9 cellular contexts compared by ENCODE assay signal in genomic region chr9:97804059-97804365, GRCh38. TPM values are rescaled to one million over a fixed set of nuclear protein-coding genes. Genes with fewer than 3 reads are reported as not detected.
DNase-seq lines count a peak whose midpoint lies in the region; ATAC-seq, FAIRE-seq and TF ChIP-seq lines count a peak whose summit lies in the region.
"Had no signal": no experiment of that assay in that cellular context is flagged by ENCODE, and none has a peak within 500 bp of the region (broad histone marks: within the 10 kb centered on the region; RNA-seq: fewer than 3 reads in every experiment).

No MANE protein-coding gene starts in this region.

- no peak overlapping the region for H3K56ac ChIP-seq in H1 (replicated peaks; ENCODE audit: insufficient read length, low read depth, low read length)

- no peak overlapping the region for H2BK120ac ChIP-seq in H1 (replicated peaks; ENCODE audit: low read depth, low read length)

- no peak overlapping the region for H2BK5ac ChIP-seq in H1 (ENCODE audit: low read depth, low read length)

- H3K23me2 ChIP-seq in H1 (ENCODE audit: low read depth, low read length): peaks cover 7% of the 10 kb centered on the region

- H2BK20ac ChIP-seq in H1 (ENCODE audit: low read length): no peak overlapping the region

- intact Hi-C loops in OCI-LY7 (cut with micrococcal nuclease; ENCODE audit: unreplicated experiment): no loop called here

- no peaks in the 10 kb centered on the region for H3K9me2 ChIP-seq in OCI-LY7 (ENCODE audit: insufficient read depth, low read length)

- no peak overlapping the region for H3K23ac ChIP-seq in H1 (ENCODE audit: insufficient read length)

- WGBS in H1 (ENCODE audit: extremely low coverage in 1 of 2, insufficient coverage in 1 of 2, insufficient read length in 1 of 2, insufficient replicate concordance in 2 of 2, low coverage in 1 of 2, low lambda C conversion rate in 2 of 2, missing lambda C conversion rate in 1 of 2), 2 experiments: 76% methylated on average over 5 of the region's 5 CpGs; no CpG with 5 or more reads in 1 of the 2 experiments

- DNase-seq in OCI-LY7 (ENCODE audit: low spot score) (no peak), H1 (ENCODE audit: low read depth in 1 of 2, low spot score in 2 of 2) (no peak), GM10266 (ENCODE audit: extremely low spot score) (no peak), foreskin fibroblast (no peak), EL (no peak)

- peak overlapping the region; percentile 74 for H3K4me2 ChIP-seq in OCI-LY7 (ENCODE audit: low read length)
- peak overlapping the region; percentile 60 to 82 for H3K4me2 ChIP-seq in H1 (ENCODE audit: insufficient read depth in 1 of 2, low read depth in 2 of 2, low read length in 2 of 2)

- ATAC-seq in GM18861 (IDR thresholded peaks at IDR 0.05; ENCODE audit: unreplicated experiment): no peak

- TF ChIP-seq POLR2A in H1 (IDR thresholded peaks at IDR 0.05; ENCODE audit: control extremely low read depth in 1 of 2, low read depth in 2 of 2, low read length in 2 of 2): no peak

- H3K79me2 ChIP-seq in OCI-LY7 (ENCODE audit: insufficient read depth, low read depth, low read length) (no peaks in the 10 kb centered on the region), H1 (ENCODE audit: control insufficient read depth in 1 of 2, insufficient read depth in 2 of 2, low read length in 2 of 2) (no peaks in the 10 kb centered on the region)

- H2BK12ac ChIP-seq in H1 (ENCODE audit: low read depth, low read length): peak overlapping the region; percentile 81; the same call in 1 of the 2 replicates

- no peak overlapping the region for H4K8ac ChIP-seq in H1 (ENCODE audit: extremely low read depth, insufficient read depth, low read length)

- peaks cover 0 to 8% (median 5%) of the 10 kb centered on the region in 4 experiments; a peak in 3 of 7 replicates for H3K27me3 ChIP-seq in H1 (replicated peaks in 1 of 4; ENCODE audit: control insufficient read depth in 3 of 4, extremely low read depth in 1 of 4, insufficient read depth in 3 of 4, low read length in 3 of 4)
- H3K27me3 ChIP-seq in neutrophil: peaks cover 91% of the 10 kb centered on the region

- H3K4me1 ChIP-seq in ES-I3 (ENCODE audit: insufficient read depth, low read length): peaks cover 13% of the 10 kb centered on the region
- H3K4me1 ChIP-seq in OCI-LY7 (ENCODE audit: insufficient read depth, low read length, poor library complexity, severe bottlenecking): peaks cover 6% of the 10 kb centered on the region
- H3K4me1 ChIP-seq in H1 (replicated peaks in 1 of 4; ENCODE audit: control insufficient read depth in 3 of 4, insufficient read depth in 4 of 4, low read length in 3 of 4): peaks cover 0 to 7% (median 1%) of the 10 kb centered on the region in 4 experiments; a peak in 3 of 7 replicates
- H3K4me1 ChIP-seq in neutrophil (ENCODE audit: control insufficient read depth in 1 of 2, insufficient read depth in 1 of 2, low read depth in 1 of 2, low read length in 1 of 2): peaks cover 8 to 9% of the 10 kb centered on the region in 2 experiments

- no peaks in the 10 kb centered on the region for H3K9me3 ChIP-seq in ES-I3 (ENCODE audit: control insufficient read depth, insufficient read depth, low read length)
- no peaks in the 10 kb centered on the region for H3K9me3 ChIP-seq in OCI-LY7 (ENCODE audit: low read length)
- H3K9me3 ChIP-seq in H1 (ENCODE audit: insufficient read depth in 2 of 2, low read depth in 1 of 2, low read length in 1 of 2): no peaks in the 10 kb centered on the region
- H3K9me3 ChIP-seq in neutrophil: no peaks in the 10 kb centered on the region

- H3K36me3 ChIP-seq in ES-I3 (ENCODE audit: insufficient read depth, low read length) (no peaks in the 10 kb centered on the region), OCI-LY7 (ENCODE audit: insufficient read depth, low read length) (no peaks in the 10 kb centered on the region), H1 (ENCODE audit: control insufficient read depth in 2 of 4, insufficient read depth in 4 of 4, low read length in 3 of 4) (no peaks in the 10 kb centered on the region), neutrophil (no peaks in the 10 kb centered on the region)

- FAIRE-seq in H1 (lab: Jason Lieb, UNC): no peak

- TF ChIP-seq CTCF in OCI-LY7 (conservative IDR thresholded peaks at IDR 0.05; ENCODE audit: low read length): no peak
- TF ChIP-seq CTCF in H1 (IDR thresholded peaks at IDR 0.05; ENCODE audit: control extremely low read depth in 1 of 3, insufficient read depth in 1 of 3, low read depth in 1 of 3, low read length in 3 of 3): no peak
- no peak for TF ChIP-seq CTCF in neutrophil (IDR thresholded peaks at IDR 0.05)
- no peak for TF ChIP-seq CTCF in GM10266 (IDR thresholded peaks at IDR 0.05; ENCODE audit: control insufficient read depth, insufficient read depth, low read depth, missing control alignments)
- TF ChIP-seq CTCF in foreskin fibroblast (IDR thresholded peaks at IDR 0.05; ENCODE audit: low read depth, low read length): no peak

- H4K5ac ChIP-seq in H1 (ENCODE audit: insufficient read length, low read depth, low read length): no peak overlapping the region

- CTCF ChIA-PET in OCI-LY7 (lab: Charles Lee; ENCODE audit: unreplicated experiment): interaction anchor here (1.0 kb wide), 1 partner anchor 392 kb away, joined by 3 read pairs; no protein-coding TSS in a partner anchor
- CTCF ChIA-PET in H1 (lab: Charles Lee; ENCODE audit: partially characterized antibody): interaction anchor here (0.6 to 0.9 kb wide), 3 partner anchors 74 to 227 kb away, joined by 3 to 4 read pairs (median 3); no protein-coding TSS in a partner anchor

- H2AFZ ChIP-seq in OCI-LY7 (ENCODE audit: low read length) (peak overlapping the region; percentile 95), H1 (ENCODE audit: low read length) (0 out of 2 replicates have a peak overlapping the region, but pooled peaks have one; percentile 2)

- no peaks in the 10 kb centered on the region for H3K79me1 ChIP-seq in H1 (ENCODE audit: low read depth, low read length)

- BruUV-seq in OCI-LY7 (replicated peaks; lab: Mats Ljungman, UMichigan): no TSS peak

- H3K4ac ChIP-seq in H1 (replicated peaks; ENCODE audit: insufficient read length, low read depth, low read length): no peak overlapping the region

- H4K91ac ChIP-seq in H1 (replicated peaks; ENCODE audit: insufficient read length, low read length): no peak overlapping the region

- POLR2A ChIA-PET in OCI-LY7 (lab: Charles Lee): no interaction called here
- POLR2A ChIA-PET in H1 (lab: Charles Lee; ENCODE audit: partially characterized antibody): no interaction called here

- no peak overlapping the region for H2BK15ac ChIP-seq in H1 (ENCODE audit: low read length)

- H3K9ac ChIP-seq in ES-I3 (ENCODE audit: low read depth, low read length): peak overlapping the region; percentile 77; the same call in 1 of the 2 replicates
- no peak overlapping the region for H3K9ac ChIP-seq in H1 (replicated peaks in 1 of 4; ENCODE audit: extremely low read depth in 1 of 4, low read depth in 3 of 4, low read length in 3 of 4)

- H3K4me3 ChIP-seq in OCI-LY7 (ENCODE audit: low read depth, low read length, poor library complexity, severe bottlenecking) (peak overlapping the region; percentile 68), H1 (ENCODE audit: extremely low read depth in 1 of 4, insufficient read depth in 2 of 4, low read depth in 3 of 4, low read length in 4 of 4) (peak overlapping the region; percentile 40 to 79 (median 51)), neutrophil (ENCODE audit: low read depth in 1 of 2, low read length in 1 of 2) (peak overlapping the region; percentile 58 to 87), foreskin fibroblast (ENCODE audit: low read depth in 1 of 2, low read length in 2 of 2) (peak overlapping the region in 1 of 2 donors; percentile 39)

- H3K27ac ChIP-seq in OCI-LY7 (ENCODE audit: low read depth, low read length, poor library complexity, severe bottlenecking): no peak overlapping the region
- no peak overlapping the region for H3K27ac ChIP-seq in H1 (ENCODE audit: low read depth, low read length)
- no peak overlapping the region for H3K27ac ChIP-seq in neutrophil

- no peak overlapping the region for H3K14ac ChIP-seq in H1 (ENCODE audit: insufficient read length)

- H3K18ac ChIP-seq in H1 (ENCODE audit: extremely low read depth, low read length): peak overlapping the region; percentile 55; the same call in 1 of the 2 replicates

- H4K20me1 ChIP-seq in OCI-LY7 (ENCODE audit: insufficient read depth, low read length) (no peaks in the 10 kb centered on the region), H1 (replicated peaks in 1 of 2; ENCODE audit: control insufficient read depth in 1 of 2, insufficient read depth in 2 of 2, low read length in 2 of 2) (no peaks in the 10 kb centered on the region)

- TF ChIP-seq EP300 in H1 (IDR thresholded peaks at IDR 0.05; ENCODE audit: borderline replicate concordance in 1 of 2, low read depth in 2 of 2, low read length in 2 of 2): no peak

- TF ChIP-seq RAD21 in H1 (IDR thresholded peaks at IDR 0.05 in 1 of 2, conservative IDR thresholded peaks at IDR 0.05 in 1 of 2; ENCODE audit: low read depth in 2 of 2, low read length in 2 of 2): no peak

- H2AK5ac ChIP-seq in H1 (ENCODE audit: low read depth, low read length): peak overlapping the region; percentile 89; the same call in 1 of the 2 replicates

TF ChIP-seq in H1, 55 proteins besides CTCF, POLR2A, EP300 and RAD21:
- TF ChIP-seq JUN (IDR thresholded peaks at IDR 0.05; ENCODE audit: low read depth, low read length) (no peak), SUZ12 (IDR thresholded peaks at IDR 0.05; ENCODE audit: low read length) (no peak), KDM1A (IDR thresholded peaks at IDR 0.05; ENCODE audit: borderline replicate concordance, low read length) (peak; percentile 82; the same call in 1 of the 2 replicates), EZH2 (IDR thresholded peaks at IDR 0.05; ENCODE audit: low read depth, low read length, severe bottlenecking) (peak; percentile 21), TCF12 (IDR thresholded peaks at IDR 0.05; ENCODE audit: low read depth, low read length) (no peak)

RNA-seq across cellular contexts. Expression of gene FOXE1, which starts 49.0 kb away (rescaled TPM):
- not detected in 2 replicates for total RNA-seq in OCI-LY7 (2014; rRNA removed; shearing (Covaris generic))
- total RNA-seq in OCI-LY7 (2022): not detected in 2 replicates
- total RNA-seq in H1 (2021; fragmentation: NEBNext Ultra II Directional; extraction: Animal tissue kit (Norgen Biotek cat#: 25700)): not detected in 2 replicates
- polyA plus RNA-seq in H1 (2011; rRNA removed): 0.03 TPM in 2 replicates
- polyA plus RNA-seq in H1 (2011; cell fraction: cytosol; rRNA removed): 0.03 TPM
- not detected for polyA plus RNA-seq in H1 (2011; cell fraction: nucleus; rRNA removed)
- polyA plus RNA-seq in H1 (2012, experiment 1 of 2): not detected in 4 replicates
- polyA plus RNA-seq in H1 (2012, experiment 2 of 2): 0.07 TPM
- 0.04 TPM for polyA plus RNA-seq in H1 (2013, experiment 1 of 2)
- 0.04 TPM for polyA plus RNA-seq in H1 (2013, experiment 2 of 2)
- polyA minus RNA-seq in H1 (2011; rRNA and poly(A)+ RNA removed): 0.03 and 0.05 TPM in 2 replicates
- polyA minus RNA-seq in H1 (2011; cell fraction: cytosol; rRNA and poly(A)+ RNA removed): not detected
- not detected for polyA minus RNA-seq in H1 (2011; cell fraction: nucleus; rRNA and poly(A)+ RNA removed)
- total RNA-seq: fibroblast of lung had no signal
